ENCODE assay signal across 19 cellular contexts in the genomic region with DNA sequence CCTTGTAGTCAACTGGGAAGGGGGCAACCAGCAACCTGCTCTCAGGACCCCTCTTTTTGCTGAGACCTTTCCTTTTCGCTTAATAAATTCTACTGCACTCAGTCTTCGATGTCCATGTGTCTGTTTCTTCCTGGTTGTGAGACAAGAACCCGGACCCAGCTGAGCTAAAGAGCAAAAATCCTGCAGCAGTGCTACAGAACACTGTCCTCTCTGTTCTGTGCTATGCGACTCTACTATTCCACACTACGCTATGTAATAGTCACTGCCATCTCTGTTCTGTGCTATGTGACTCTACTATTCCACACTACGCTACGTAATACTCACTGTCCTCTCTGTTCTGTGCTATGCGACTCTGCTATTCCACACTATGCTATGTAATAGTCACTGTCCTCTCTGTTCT.
"Had no signal": no experiment of that assay in that cellular context is flagged by ENCODE, and none has a peak within 500 bp of the region (broad histone marks: within the 10 kb centered on the region; RNA-seq: fewer than 3 reads in every experiment).

No MANE protein-coding gene starts in this region.

- ATAC-seq: effector memory CD8-positive, alpha-beta T cell; pancreas; upper lobe of right lung had no signal

- H3K9me3 ChIP-seq: left ventricle myocardium inferior, neutrophil, pancreas, suprapubic skin, upper lobe of right lung had no signal

- H3K27me3 ChIP-seq: pancreas, suprapubic skin, upper lobe of right lung had no signal

- H3K4me3 ChIP-seq: left ventricle myocardium inferior, pancreas, suprapubic skin, upper lobe of right lung had no signal

- H3K36me3 ChIP-seq: left ventricle myocardium inferior, neutrophil, pancreas, suprapubic skin, upper lobe of right lung had no signal

- DNase-seq: activated CD4-positive, CD25-positive, alpha-beta regulatory T cell treated with anti-CD3 and anti-CD28 coated beads, Interleukin-2, amount 50 U/mL, for 72 hours; activated CD8-positive, alpha-beta memory T cell treated with anti-CD3 and anti-CD28 coated beads for 24 hours; activated CD8-positive, alpha-beta memory T cell treated with anti-CD3 and anti-CD28 coated beads, Interleukin-2, amount 50 U/mL, for 48 hours; activated effector memory CD4-positive, alpha-beta T cell treated with Interleukin-2 at 50 U/mL for 16 hours; activated naive CD4-positive, alpha-beta T cell treated with anti-CD3 and anti-CD28 coated beads, Interleukin-2, amount 10 ng/mL, durations not matched to agents 7 days and 5 days; activated T-cell treated with anti-CD3 and anti-CD28 coated beads, Interleukin-2, amount 50 U/mL, for 48 hours; dermis blood vessel endothelial cell; effector memory CD8-positive, alpha-beta T cell; foreskin fibroblast; glutamatergic neuron; left ventricle myocardium inferior; natural killer cell; pancreas; retina; stimulated activated CD4-positive, alpha-beta T cell treated with anti-CD3 and anti-CD28 coated beads, Interleukin-2, amount 100 ng/mL, for 24 hours; stimulated activated naive CD4-positive, alpha-beta T cell treated with Interleukin-2 at 50 U/mL for 16 hours; upper lobe of right lung had no signal

- H3K27ac ChIP-seq: left ventricle myocardium inferior, neutrophil, suprapubic skin, upper lobe of right lung had no signal
